ENCODE assay signal across 8 cellular contexts in the genomic region with DNA sequence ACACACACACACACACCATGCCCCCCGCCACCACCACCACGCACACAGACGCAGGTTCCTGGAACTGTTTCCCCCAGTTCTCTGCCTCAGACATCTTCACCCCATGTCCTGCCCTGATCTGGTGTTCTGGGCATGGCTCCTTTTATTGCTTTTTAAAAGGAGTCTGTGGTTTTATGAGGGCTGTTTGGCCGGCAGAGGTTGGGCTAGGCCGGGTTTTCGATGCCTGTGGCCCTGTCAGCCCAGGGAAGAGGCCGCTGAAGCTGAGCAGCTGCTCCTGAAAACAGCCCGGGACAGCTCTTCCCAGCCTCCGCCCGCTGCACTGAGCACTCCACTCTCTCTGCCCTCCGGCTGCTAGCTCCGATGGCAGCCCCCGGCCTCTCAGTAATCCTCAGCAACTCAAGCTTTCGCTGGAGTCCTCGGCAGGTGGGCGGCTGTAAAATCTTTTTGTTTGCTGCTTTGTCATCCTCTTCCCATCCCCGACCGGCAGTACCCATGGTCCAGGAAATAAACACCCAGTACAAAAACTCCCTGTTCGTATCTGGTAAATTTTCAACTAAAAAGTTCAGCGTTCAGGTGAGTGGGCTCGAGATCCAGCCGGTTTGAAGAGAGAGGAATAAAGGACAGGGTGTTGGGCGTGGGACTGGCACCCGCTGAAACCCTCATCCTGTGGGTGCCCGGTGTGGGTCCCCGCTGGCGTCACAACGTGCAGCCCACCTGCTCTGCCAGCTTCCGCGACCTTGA.
DNase-seq lines count a peak whose midpoint lies in the region; ATAC-seq, FAIRE-seq and TF ChIP-seq lines count a peak whose summit lies in the region.

No MANE protein-coding gene starts in this region.

- H3K79me2 ChIP-seq in neural progenitor cell (ENCODE audit: low read depth): no peaks in the 10 kb centered on the region

- H3K27me3 ChIP-seq in CD8-positive, alpha-beta memory T cell (ENCODE audit: insufficient read depth, low read length, poor library complexity, severe bottlenecking): peaks cover 16% of the 10 kb centered on the region
- H3K27me3 ChIP-seq in Peyer's patch: no peaks in the 10 kb centered on the region
- peaks cover 6% of the 10 kb centered on the region for H3K27me3 ChIP-seq in neural progenitor cell

- peaks cover 53% of the 10 kb centered on the region for H3F3A ChIP-seq in neural progenitor cell (ENCODE audit: low read depth)

- H3K27ac Mint-ChIP-seq in CD8-positive, alpha-beta memory T cell: peak overlapping the region in 7 of 8 donors; percentile 41 to 92 (median 84)
- peak overlapping the region; percentile 18 for H3K27ac Mint-ChIP-seq in neural progenitor cell

- H3K4me3 ChIP-seq in CD8-positive, alpha-beta memory T cell (ENCODE audit: low read length): no peak overlapping the region
- H3K4me3 ChIP-seq in Peyer's patch (peak overlapping the region in 1 of 4 donors; percentile 6), neural progenitor cell (no peak overlapping the region)

- POLR2A ChIA-PET in CD8-positive, alpha-beta memory T cell (lab: Charles Lee): no interaction called here

- CTCF ChIA-PET in CD8-positive, alpha-beta memory T cell (lab: Charles Lee): no interaction called here

- DNase-seq in CD8-positive, alpha-beta memory T cell: peak in 2 of 5 donors; percentile 29 to 65
- peak in 2 of 3 donors; percentile 65 to 67 for DNase-seq in Peyer's patch
- peak; percentile 53 for DNase-seq in fibroblast of peridontal ligament (ENCODE audit: extremely low read depth)
- peak; percentile 91 for DNase-seq in neural progenitor cell (ENCODE audit: low spot score)
- DNase-seq in GM19239 (ENCODE audit: insufficient read length, low spot score): no peak
- DNase-seq in NCI-H187 (lab: John Stamatoyannopoulos, UW): no peak

- TF ChIP-seq CTCF in Peyer's patch (IDR thresholded peaks at IDR 0.05) (peak in 2 of 6 experiments; percentile 7 to 23), neural progenitor cell (IDR thresholded peaks at IDR 0.05) (no peak)

- H3K27me3 Mint-ChIP-seq in CD8-positive, alpha-beta memory T cell: peaks cover 4 to 21% of the 10 kb centered on the region in 2 donors
- H3K27me3 Mint-ChIP-seq in neural progenitor cell (ENCODE audit: insufficient read depth, low read depth): peaks cover 30% of the 10 kb centered on the region

- no peaks in the 10 kb centered on the region for H3K36me3 Mint-ChIP-seq in CD8-positive, alpha-beta memory T cell
- H3K36me3 Mint-ChIP-seq in neural progenitor cell: no peaks in the 10 kb centered on the region

- no peaks in the 10 kb centered on the region for H3K4me1 ChIP-seq in CD8-positive, alpha-beta memory T cell (ENCODE audit: insufficient read depth, low read length)
- H3K4me1 ChIP-seq in Peyer's patch (peaks cover 0 to 31% (median 0%) of the 10 kb centered on the region in 4 donors), neural progenitor cell (peaks cover 61% of the 10 kb centered on the region)

- no peak overlapping the region for H3K27ac ChIP-seq in CD8-positive, alpha-beta memory T cell (ENCODE audit: low read depth, low read length)
- H3K27ac ChIP-seq in Peyer's patch (peak overlapping the region; percentile 51 to 77 (median 67)), neural progenitor cell (peak overlapping the region; percentile 51)

- ATAC-seq in HG03175 (IDR thresholded peaks at IDR 0.05; ENCODE audit: unreplicated experiment) (no peak), HG02610 (IDR thresholded peaks at IDR 0.05; ENCODE audit: unreplicated experiment) (no peak)

- TF ChIP-seq POLR2A in Peyer's patch (IDR thresholded peaks at IDR 0.05): no peak

- H3K9me3 ChIP-seq in CD8-positive, alpha-beta memory T cell (ENCODE audit: low read length): no peaks in the 10 kb centered on the region
- H3K9me3 ChIP-seq in Peyer's patch (no peaks in the 10 kb centered on the region), neural progenitor cell (ENCODE audit: low read depth) (no peaks in the 10 kb centered on the region)

- H3K9ac ChIP-seq in neural progenitor cell: no peak overlapping the region

- no peaks in the 10 kb centered on the region for H3K36me3 ChIP-seq in CD8-positive, alpha-beta memory T cell (ENCODE audit: insufficient read depth, low read length)
- H3K36me3 ChIP-seq in Peyer's patch (no peaks in the 10 kb centered on the region), neural progenitor cell (no peaks in the 10 kb centered on the region)

- peaks cover 6% of the 10 kb centered on the region for H4K20me1 ChIP-seq in neural progenitor cell (ENCODE audit: low read depth)

- H2AFZ ChIP-seq in neural progenitor cell (replicated peaks): peak overlapping the region; percentile 9

- H3K9me3 Mint-ChIP-seq in CD8-positive, alpha-beta memory T cell: no peaks in the 10 kb centered on the region
- no peaks in the 10 kb centered on the region for H3K9me3 Mint-ChIP-seq in neural progenitor cell

- no peak for FAIRE-seq in GM19239 (lab: Jason Lieb, UNC)

- peak overlapping the region; percentile 70 for H3K4me2 ChIP-seq in neural progenitor cell

- peaks cover 7 to 9% (median 9%) of the 10 kb centered on the region in 3 donors for H3K4me1 Mint-ChIP-seq in CD8-positive, alpha-beta memory T cell
- H3K4me1 Mint-ChIP-seq in neural progenitor cell: peaks cover 34% of the 10 kb centered on the region

- H3K4me3 Mint-ChIP-seq in CD8-positive, alpha-beta memory T cell: peak overlapping the region; percentile 37 to 81 (median 77)
- peak overlapping the region; percentile 74 for H3K4me3 Mint-ChIP-seq in neural progenitor cell

Comparison
In these comparisons a context has a peak if more than half of its experiments do, and no peak if none do; other contexts are left out.
1. DNase-seq: peak in Peyer's patch (2 of 3), fibroblast of peridontal ligament (single experiment) and neural progenitor cell (single experiment); none in GM19239 (single experiment) and NCI-H187 (0 of 2).